In the genomic region with DNA sequence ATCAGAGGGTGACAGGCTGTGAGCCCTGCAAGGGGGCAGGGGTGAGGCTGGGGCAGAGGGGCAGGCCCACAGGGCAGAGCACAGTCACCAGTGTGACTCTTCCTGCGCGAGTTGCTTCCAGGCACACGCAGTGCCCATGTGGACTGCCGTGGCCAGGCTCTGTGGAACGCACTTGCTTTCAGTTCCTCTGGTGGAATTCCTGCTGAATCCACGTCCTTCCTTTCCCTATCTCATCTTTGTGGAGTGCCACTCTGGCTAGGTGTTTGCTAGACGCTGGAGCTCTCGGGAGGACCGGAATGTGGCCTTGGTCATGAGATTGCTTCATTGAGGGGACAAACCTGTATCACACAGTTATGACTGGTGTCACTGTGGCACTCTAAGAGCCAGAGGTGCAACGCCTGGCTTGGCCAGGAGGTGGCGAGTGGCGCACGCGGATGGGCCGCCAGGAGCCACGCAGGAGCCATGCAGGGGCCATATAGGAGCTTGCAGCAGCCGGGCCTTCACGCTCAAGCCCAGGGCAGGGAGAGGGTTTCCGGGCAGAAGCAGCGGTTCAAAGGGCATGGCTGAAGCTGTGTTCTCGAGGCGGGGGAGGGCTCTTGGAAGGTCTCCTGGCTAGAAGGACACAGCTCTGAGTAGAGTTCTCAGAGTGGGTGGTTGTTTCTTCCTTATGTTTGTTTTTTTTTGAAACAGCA, we compare ENCODE assay signal across 8 cellular contexts. TPM values are rescaled to one million over a fixed set of nuclear protein-coding genes. Genes with fewer than 3 reads are reported as not detected.
DNase-seq lines count a peak whose midpoint lies in the region; ATAC-seq and TF ChIP-seq lines count a peak whose summit lies in the region.

No MANE protein-coding gene starts in this region.

- POLR2A ChIA-PET in CD8-positive, alpha-beta T cell (lab: Charles Lee): interaction anchor here (0.7 to 1.3 kb wide), 2 partner anchors 12 to 36 kb away, joined by 4 read pairs; a partner anchor contains a TSS

- H3K9me3 Mint-ChIP-seq in CD8-positive, alpha-beta T cell: no peaks in the 10 kb centered on the region
- H3K9me3 Mint-ChIP-seq in activated T-cell treated with anti-CD3 and anti-CD28 coated beads, Interleukin-2, amount 50 U/mL, for 4 hours: no peaks in the 10 kb centered on the region
- H3K9me3 Mint-ChIP-seq in natural killer cell: no peaks in the 10 kb centered on the region
- H3K9me3 Mint-ChIP-seq in stimulated activated memory B cell treated with anti-CD40 and anti-IgM and Interleukin-4, amounts not matched to agents 10 μg/mL and 1 μg/mL and 100 μg/mL, for 72 hours: no peaks in the 10 kb centered on the region

- ATAC-seq in CD8-positive, alpha-beta T cell: peak; percentile 87
- peak; percentile 52 for ATAC-seq in HG03432 (IDR thresholded peaks at IDR 0.05; ENCODE audit: unreplicated experiment)
- peak; percentile 84 to 90 for ATAC-seq in activated T-cell treated with anti-CD3 and anti-CD28 coated beads, Interleukin-2, amount 50 U/mL, for 4 hours
- peak; percentile 78 to 84 (median 82) for ATAC-seq in natural killer cell
- peak; percentile 86 for ATAC-seq in stimulated activated memory B cell treated with anti-CD40 and anti-IgM and Interleukin-4, amounts not matched to agents 10 μg/mL and 1 μg/mL and 100 μg/mL, for 72 hours
- no peak for ATAC-seq in GM18520 (IDR thresholded peaks at IDR 0.05; ENCODE audit: unreplicated experiment)

- TF ChIP-seq CTCF in CD8-positive, alpha-beta T cell (IDR thresholded peaks at IDR 0.05): peak; percentile 72
- peak; percentile 80 to 94 (median 89) for TF ChIP-seq CTCF in esophagus squamous epithelium (IDR thresholded peaks at IDR 0.05)
- TF ChIP-seq CTCF in natural killer cell (IDR thresholded peaks at IDR 0.05): peak; percentile 57

- CTCF ChIA-PET in CD8-positive, alpha-beta T cell (lab: Charles Lee): interaction anchor here (0.7 to 3.4 kb wide), 12 partner anchors 11 to 235 kb away, joined by 3 to 22 read pairs (median 3); a partner anchor contains a TSS

- peak overlapping the region; percentile 87 for H3K27ac Mint-ChIP-seq in CD8-positive, alpha-beta T cell
- peak overlapping the region; percentile 32 to 55 for H3K27ac Mint-ChIP-seq in natural killer cell
- peak overlapping the region; percentile 43 for H3K27ac Mint-ChIP-seq in stimulated activated memory B cell treated with anti-CD40 and anti-IgM and Interleukin-4, amounts not matched to agents 10 μg/mL and 1 μg/mL and 100 μg/mL, for 72 hours

- no peaks in the 10 kb centered on the region for H3K27me3 ChIP-seq in CD8-positive, alpha-beta T cell (ENCODE audit: insufficient read depth, low read length)
- no peaks in the 10 kb centered on the region for H3K27me3 ChIP-seq in esophagus squamous epithelium

- no peaks in the 10 kb centered on the region for H3K9me3 ChIP-seq in CD8-positive, alpha-beta T cell (ENCODE audit: low read length)
- no peaks in the 10 kb centered on the region for H3K9me3 ChIP-seq in esophagus squamous epithelium

- H3K4me1 ChIP-seq in CD8-positive, alpha-beta T cell (ENCODE audit: insufficient read depth, low read length): peaks cover 6% of the 10 kb centered on the region
- peaks cover 3 to 31% (median 6%) of the 10 kb centered on the region in 3 donors for H3K4me1 ChIP-seq in esophagus squamous epithelium

- no peak overlapping the region for H3K4me3 Mint-ChIP-seq in CD8-positive, alpha-beta T cell
- no peak overlapping the region for H3K4me3 Mint-ChIP-seq in activated T-cell treated with anti-CD3 and anti-CD28 coated beads, Interleukin-2, amount 50 U/mL, for 4 hours
- H3K4me3 Mint-ChIP-seq in natural killer cell: no peak overlapping the region
- H3K4me3 Mint-ChIP-seq in stimulated activated memory B cell treated with anti-CD40 and anti-IgM and Interleukin-4, amounts not matched to agents 10 μg/mL and 1 μg/mL and 100 μg/mL, for 72 hours: no peak overlapping the region

- peak; percentile 55 to 83 (median 69) for DNase-seq in CD8-positive, alpha-beta T cell
- DNase-seq in OCI-M1 (lab: John Stamatoyannopoulos, UW): peak; percentile 88
- peak; percentile 75 for DNase-seq in activated T-cell treated with anti-CD3 and anti-CD28 coated beads, Interleukin-2, amount 50 U/mL, for 4 hours
- DNase-seq in esophagus squamous epithelium (lab: John Stamatoyannopoulos, UW): no peak
- peak; percentile 63 for DNase-seq in natural killer cell

- H3K27me3 Mint-ChIP-seq in CD8-positive, alpha-beta T cell (ENCODE audit: low read depth): no peaks in the 10 kb centered on the region
- no peaks in the 10 kb centered on the region for H3K27me3 Mint-ChIP-seq in activated T-cell treated with anti-CD3 and anti-CD28 coated beads, Interleukin-2, amount 50 U/mL, for 4 hours (ENCODE audit: low read depth)
- H3K27me3 Mint-ChIP-seq in natural killer cell (ENCODE audit: low read depth in 2 of 2): no peaks in the 10 kb centered on the region
- no peaks in the 10 kb centered on the region for H3K27me3 Mint-ChIP-seq in stimulated activated memory B cell treated with anti-CD40 and anti-IgM and Interleukin-4, amounts not matched to agents 10 μg/mL and 1 μg/mL and 100 μg/mL, for 72 hours

- H3K4me1 Mint-ChIP-seq in CD8-positive, alpha-beta T cell (ENCODE audit: low read depth): peaks cover 25% of the 10 kb centered on the region
- peaks cover 14% of the 10 kb centered on the region for H3K4me1 Mint-ChIP-seq in activated T-cell treated with anti-CD3 and anti-CD28 coated beads, Interleukin-2, amount 50 U/mL, for 4 hours (ENCODE audit: low read depth)
- peaks cover 29 to 35% of the 10 kb centered on the region in 2 donors for H3K4me1 Mint-ChIP-seq in natural killer cell
- H3K4me1 Mint-ChIP-seq in stimulated activated memory B cell treated with anti-CD40 and anti-IgM and Interleukin-4, amounts not matched to agents 10 μg/mL and 1 μg/mL and 100 μg/mL, for 72 hours: peaks cover 63% of the 10 kb centered on the region

- peaks cover 81% of the 10 kb centered on the region for H3K36me3 Mint-ChIP-seq in CD8-positive, alpha-beta T cell
- peaks cover 38% of the 10 kb centered on the region for H3K36me3 Mint-ChIP-seq in activated T-cell treated with anti-CD3 and anti-CD28 coated beads, Interleukin-2, amount 50 U/mL, for 4 hours (ENCODE audit: insufficient read depth)
- no peaks in the 10 kb centered on the region for H3K36me3 Mint-ChIP-seq in natural killer cell
- H3K36me3 Mint-ChIP-seq in stimulated activated memory B cell treated with anti-CD40 and anti-IgM and Interleukin-4, amounts not matched to agents 10 μg/mL and 1 μg/mL and 100 μg/mL, for 72 hours: peaks cover 61% of the 10 kb centered on the region

- H3K4me3 ChIP-seq in CD8-positive, alpha-beta T cell (ENCODE audit: low read depth, low read length): no peak overlapping the region
- H3K4me3 ChIP-seq in esophagus squamous epithelium: no peak overlapping the region

- no peak overlapping the region for H3K27ac ChIP-seq in CD8-positive, alpha-beta T cell (ENCODE audit: low read depth, low read length)
- no peak overlapping the region for H3K27ac ChIP-seq in esophagus squamous epithelium

- 48 to 49% methylated on average over 7 to 14 of the region's 22 CpGs for WGBS in esophagus squamous epithelium, 2 donors

- intact Hi-C loops in CD8-positive, alpha-beta T cell (cut with DNase I, micrococcal nuclease): no loop called here
- intact Hi-C loops in esophagus squamous epithelium (cut with DNase I) (no loop called here), natural killer cell (cut with micrococcal nuclease) (no loop called here)

- H3K36me3 ChIP-seq in CD8-positive, alpha-beta T cell (ENCODE audit: insufficient read depth, low read length): peaks cover 33% of the 10 kb centered on the region
- H3K36me3 ChIP-seq in esophagus squamous epithelium: peaks cover 10 to 90% (median 27%) of the 10 kb centered on the region in 3 donors

- no peak for TF ChIP-seq POLR2A in esophagus squamous epithelium (IDR thresholded peaks at IDR 0.05)

RNA-seq across cellular contexts. Expression of a gene that starts 36.1 kb away (rescaled TPM):
- total RNA-seq in CD8-positive, alpha-beta T cell: 10 to 100 TPM; 21.8 to 27.4 TPM
- total RNA-seq in activated T-cell treated with anti-CD3 and anti-CD28 coated beads, Interleukin-2, amount 50 U/mL, for 4 hours: 10 to 100 TPM; 29.8 to 31.1 (median 29.9) TPM
- 10 to 100 TPM; 15.6 to 21.7 (median 20.5) TPM for total RNA-seq in esophagus squamous epithelium
- 10 to 100 TPM; 47.4 to 53.7 (median 53.2) TPM for total RNA-seq in natural killer cell
